11 cellular contexts compared by ENCODE assay signal in the genomic region with DNA sequence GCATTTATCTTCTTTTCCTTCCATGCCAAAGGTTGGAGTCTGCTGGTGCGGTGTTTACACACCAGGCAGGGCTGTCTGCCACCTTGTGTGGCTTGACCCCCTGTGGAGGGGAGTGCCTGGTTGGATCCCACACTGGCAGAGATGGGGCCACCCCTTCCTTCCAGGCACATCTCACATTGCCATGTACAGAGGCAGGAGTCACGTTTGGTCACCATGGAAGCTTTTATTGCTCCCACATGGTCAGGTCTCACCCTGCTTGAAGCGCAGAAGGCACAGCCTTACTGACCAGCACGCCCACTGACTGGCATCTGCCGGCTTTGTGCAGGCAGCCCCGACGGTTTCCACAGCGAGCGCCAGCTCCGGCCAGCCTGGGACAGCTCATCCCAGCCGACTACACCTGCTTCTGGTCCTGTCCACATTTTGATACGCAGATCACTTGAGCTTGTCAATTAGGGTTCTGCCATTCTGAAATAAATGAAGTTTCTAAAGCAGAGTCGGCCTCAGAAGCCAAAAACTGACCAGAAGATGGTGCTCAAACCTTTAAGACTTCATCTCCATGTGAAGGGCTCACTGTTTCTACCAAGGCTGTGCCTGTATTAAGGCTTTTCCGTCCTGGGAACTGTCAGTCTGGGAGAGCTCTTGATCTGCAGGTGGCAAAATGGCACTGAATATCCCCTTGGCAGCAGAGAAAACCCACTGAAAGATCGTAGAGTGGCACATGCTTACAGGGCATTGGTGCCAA. TPM values are rescaled to one million over a fixed set of nuclear protein-coding genes. Genes with fewer than 3 reads are reported as not detected.
A peak's percentile ranks its signal among the peaks of the same experiment; 100 is the strongest.
DNase-seq lines count a peak whose midpoint lies in the region; ATAC-seq lines count a peak whose summit lies in the region.
"Had no signal": no experiment of that assay in that cellular context is flagged by ENCODE, and none has a peak within 500 bp of the region (broad histone marks: within the 10 kb centered on the region; RNA-seq: fewer than 3 reads in every experiment).

No MANE protein-coding gene starts in this region.

- H3K9me3 Mint-ChIP-seq in T-cell, result no peaks in the 10 kb centered on the region
- H3K9me3 Mint-ChIP-seq: activated T-cell treated with anti-CD3 and anti-CD28 coated beads, Interleukin-2, amount 50 U/mL, for 72 hours; natural killer cell treated with Interleukin-12 subunit alpha and Interleukin-12 subunit beta and Interleukin-15 and Interleukin-18, amount 100 ng/mL, for 72 hours had no signal

- CTCF ChIA-PET in T-cell (lab: Charles Lee), result no interaction called here

- no peak overlapping the region for H3K27ac Mint-ChIP-seq in T-cell
- H3K27ac Mint-ChIP-seq: activated T-cell treated with anti-CD3 and anti-CD28 coated beads, Interleukin-2, amount 50 U/mL, for 72 hours; natural killer cell treated with Interleukin-12 subunit alpha and Interleukin-12 subunit beta and Interleukin-15 and Interleukin-18, amount 100 ng/mL, for 72 hours had no signal

- no peak overlapping the region for H3K4me3 Mint-ChIP-seq in T-cell
- H3K4me3 Mint-ChIP-seq: activated T-cell treated with anti-CD3 and anti-CD28 coated beads, Interleukin-2, amount 50 U/mL, for 72 hours; natural killer cell treated with Interleukin-12 subunit alpha and Interleukin-12 subunit beta and Interleukin-15 and Interleukin-18, amount 100 ng/mL, for 72 hours had no signal

- DNase-seq in NCI-H1694 treated with DMSO at 0.1 percent for 48 hours (lab: John Stamatoyannopoulos, UW) (peak; percentile 13), NCI-H1694 (lab: John Stamatoyannopoulos, UW) (no peak), NCI-H69 (lab: John Stamatoyannopoulos, UW) (peak; percentile 98), fibroblast of peridontal ligament (ENCODE audit: extremely low read depth) (peak; percentile 16), retina (peak; percentile 49), NCI-H2029 treated with DMSO at 0.1 percent for 48 hours (lab: John Stamatoyannopoulos, UW) (no peak), T-cell (no peak)
- DNase-seq: activated T-cell treated with anti-CD3 and anti-CD28 coated beads, Interleukin-2, amount 50 U/mL, for 72 hours; stimulated activated CD4-positive, alpha-beta T cell treated with anti-CD3 and anti-CD28 coated beads, Interleukin-4, amount 100 ng/mL, for 1 hour had no signal

- no peaks in the 10 kb centered on the region for H3K4me1 Mint-ChIP-seq in T-cell

- ATAC-seq in GM18870 (IDR thresholded peaks at IDR 0.05; ENCODE audit: unreplicated experiment) (no peak), T-cell (replicated peaks in 1 of 4) (no peak)
- ATAC-seq: activated T-cell treated with anti-CD3 and anti-CD28 coated beads, Interleukin-2, amount 50 U/mL, for 72 hours; natural killer cell treated with Interleukin-12 subunit alpha and Interleukin-12 subunit beta and Interleukin-15 and Interleukin-18, amount 100 ng/mL, for 72 hours had no signal

- H3K27me3 Mint-ChIP-seq in T-cell, result no peaks in the 10 kb centered on the region
- H3K27me3 Mint-ChIP-seq: natural killer cell treated with Interleukin-12 subunit alpha and Interleukin-12 subunit beta and Interleukin-15 and Interleukin-18, amount 100 ng/mL, for 72 hours had no signal

- POLR2A ChIA-PET in T-cell (lab: Charles Lee), result no interaction called here

- peaks cover 55% of the 10 kb centered on the region for H3K36me3 Mint-ChIP-seq in T-cell

RNA-seq across cellular contexts. Expression of a gene that starts 35.6 kb away (rescaled TPM):
- under 1 TPM in 2 of 5 donors, not detected in 3; 0.09 to 0.15 TPM for total RNA-seq in T-cell
- total RNA-seq: activated T-cell treated with anti-CD3 and anti-CD28 coated beads, Interleukin-2, amount 50 U/mL, for 72 hours; natural killer cell treated with Interleukin-12 subunit alpha and Interleukin-12 subunit beta and Interleukin-15 and Interleukin-18, amount 100 ng/mL, for 72 hours had no signal

Comparison
In these comparisons a context has a peak if more than half of its experiments do, and no peak if none do; other contexts are left out.
1. DNase-seq: peak in NCI-H1694 treated with DMSO at 0.1 percent for 48 hours (single experiment), NCI-H69 (single experiment), fibroblast of peridontal ligament (single experiment) and retina (single experiment); none in NCI-H1694 (single experiment), NCI-H2029 treated with DMSO at 0.1 percent for 48 hours (single experiment) and T-cell (0 of 34).